1 cellular context compared by ENCODE assay signal in the genomic region with DNA sequence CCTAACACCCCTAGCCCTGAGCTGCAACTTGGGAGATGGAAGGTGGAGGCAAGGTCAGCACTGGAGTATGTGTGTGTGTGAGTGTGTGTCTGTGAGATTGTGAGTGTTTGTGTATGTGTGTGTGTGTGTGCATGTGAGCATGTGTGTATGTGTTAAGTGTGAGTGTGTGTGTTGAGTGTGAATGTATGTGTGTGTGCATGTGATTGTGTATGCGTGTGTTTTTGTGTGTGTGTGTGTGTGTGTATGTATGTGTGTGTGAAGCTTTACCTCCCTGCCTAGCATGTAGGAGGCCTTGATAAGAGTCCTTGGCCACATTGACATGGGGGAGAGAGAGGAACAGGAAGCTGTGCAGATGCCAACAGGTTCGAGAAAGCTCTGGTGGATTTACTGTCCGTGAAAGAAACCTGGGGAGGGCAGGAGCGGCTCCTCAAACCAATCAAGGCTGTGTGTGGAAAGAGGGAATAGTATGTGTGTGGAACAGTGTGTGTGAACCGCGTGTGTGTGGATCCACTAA.
TF ChIP-seq lines count a peak whose summit lies in the region.

No MANE protein-coding gene starts in this region.

TF ChIP-seq in IMR-90, 13 proteins besides CTCF, POLR2A, EP300 and RAD21:
- no peak for TF ChIP-seq RFX5 (IDR thresholded peaks at IDR 0.05; ENCODE audit: low read depth, low read length)
- no peak for TF ChIP-seq SMC3 (IDR thresholded peaks at IDR 0.05; ENCODE audit: low read depth, low read length)
- no peak for TF ChIP-seq MAZ (IDR thresholded peaks at IDR 0.05; ENCODE audit: borderline replicate concordance, low read depth, low read length)
- TF ChIP-seq CEBPB (IDR thresholded peaks at IDR 0.05; ENCODE audit: low read depth, low read length) = no peak
- TF ChIP-seq MXI1 (IDR thresholded peaks at IDR 0.05; ENCODE audit: borderline replicate concordance, low read depth, low read length) = no peak
- TF ChIP-seq BHLHE40 (IDR thresholded peaks at IDR 0.05; ENCODE audit: low read depth, low read length) = no peak
- no peak for TF ChIP-seq NFE2L2 (IDR thresholded peaks at IDR 0.05; ENCODE audit: low read depth, low read length)
- TF ChIP-seq MAFK (IDR thresholded peaks at IDR 0.05; ENCODE audit: low read depth, low read length) = no peak
- TF ChIP-seq RCOR1 (IDR thresholded peaks at IDR 0.05; ENCODE audit: insufficient replicate concordance, low read length) = no peak
- TF ChIP-seq, protein P1, sequence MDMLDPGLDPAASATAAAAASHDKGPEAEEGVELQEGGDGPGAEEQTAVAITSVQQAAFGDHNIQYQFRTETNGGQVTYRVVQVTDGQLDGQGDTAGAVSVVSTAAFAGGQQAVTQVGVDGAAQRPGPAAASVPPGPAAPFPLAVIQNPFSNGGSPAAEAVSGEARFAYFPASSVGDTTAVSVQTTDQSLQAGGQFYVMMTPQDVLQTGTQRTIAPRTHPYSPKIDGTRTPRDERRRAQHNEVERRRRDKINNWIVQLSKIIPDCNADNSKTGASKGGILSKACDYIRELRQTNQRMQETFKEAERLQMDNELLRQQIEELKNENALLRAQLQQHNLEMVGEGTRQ (IDR thresholded peaks at IDR 0.05; ENCODE audit: low read depth, low read length) = no peak
- TF ChIP-seq FOS (IDR thresholded peaks at IDR 0.05; ENCODE audit: low read depth, low read length) = no peak
